In genomic region chr6:110881929-110882629, GRCh38 we compare ENCODE assay signal across 1 cellular context.
TF ChIP-seq lines count a peak whose summit lies in the region.

No MANE protein-coding gene starts in this region.

TF ChIP-seq in GM23338, 12 proteins besides CTCF, POLR2A, EP300 and RAD21 (continued from another document):
- TF ChIP-seq ZNF462 (CRISPR knock-in tag; IDR thresholded peaks at IDR 0.05) = no peak
- TF ChIP-seq REST (IDR thresholded peaks at IDR 0.05; ENCODE audit: unreplicated experiment) = no peak
- no peak for TF ChIP-seq CREB1 (CRISPR knock-in tag; IDR thresholded peaks at IDR 0.05; ENCODE audit: low read depth)
- no peak; the same call in 1 of the 2 replicates for TF ChIP-seq POLR2AphosphoS5 (IDR thresholded peaks at IDR 0.05; ENCODE audit: low read depth)
- TF ChIP-seq ETS1 (IDR thresholded peaks at IDR 0.05) = no peak
